Comparison of ENCODE assay signal across 21 cellular contexts in the genomic region with DNA sequence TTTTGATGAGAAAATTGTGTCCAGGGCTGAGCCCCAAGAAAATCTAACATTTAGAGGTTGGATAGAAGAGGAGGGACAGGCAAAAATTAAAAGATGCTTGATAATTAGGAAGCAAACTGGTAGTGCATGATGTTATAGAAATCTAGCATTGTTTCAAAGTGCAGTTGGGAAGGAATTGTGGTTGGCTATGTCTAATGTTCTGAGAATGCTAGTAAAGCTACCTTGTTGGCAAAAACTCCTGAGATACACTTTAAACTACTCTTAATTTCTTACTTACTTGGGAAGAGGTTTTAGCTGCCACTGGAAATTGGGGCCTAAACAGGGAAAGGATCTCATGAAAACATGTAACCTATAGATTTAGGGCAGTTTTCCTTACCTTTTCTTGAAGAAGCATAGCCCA.
"Had no signal": no experiment of that assay in that cellular context is flagged by ENCODE, and none has a peak within 500 bp of the region (broad histone marks: within the 10 kb centered on the region; RNA-seq: fewer than 3 reads in every experiment).

No MANE protein-coding gene starts in this region.

- H3K4me3 ChIP-seq: esophagus muscularis mucosa, mucosa of descending colon, right lobe of liver, upper lobe of right lung had no signal

- H3K9me3 ChIP-seq: esophagus muscularis mucosa, mucosa of descending colon, right lobe of liver, upper lobe of right lung had no signal

- ATAC-seq: activated T-cell treated with anti-CD3 and anti-CD28 coated beads, Interleukin-2, amount 50 U/mL, for 72 hours; effector memory CD8-positive, alpha-beta T cell; left cardiac atrium; mucosa of descending colon; right lobe of liver; stimulated activated memory B cell treated with anti-CD40 and anti-IgM and Interleukin-4, amounts not matched to agents 10 μg/mL and 1 μg/mL and 100 μg/mL, for 72 hours; T-helper 17 cell; upper lobe of right lung had no signal

- H3K27ac ChIP-seq: esophagus muscularis mucosa, right lobe of liver, upper lobe of right lung had no signal

- DNase-seq: activated CD4-positive, alpha-beta memory T cell treated with anti-CD3 and anti-CD28 coated beads for 36 hours; activated CD4-positive, alpha-beta T cell treated with anti-CD3 and anti-CD28 coated beads for 4 hours; activated CD4-positive, CD25-positive, alpha-beta regulatory T cell; activated effector memory CD4-positive, alpha-beta T cell treated with Interleukin-2 at 50 U/mL for 16 hours; activated naive CD4-positive, alpha-beta T cell treated with anti-CD3 and anti-CD28 coated beads for 36 hours; activated naive CD8-positive, alpha-beta T cell treated with anti-CD3 and anti-CD28 coated beads, Interleukin-2, amount 10 ng/mL, durations not matched to agents 7 days and 5 days; activated T-cell treated with anti-CD3 and anti-CD28 coated beads, Interleukin-2, amount 50 U/mL, for 72 hours; amniotic stem cell; effector memory CD8-positive, alpha-beta T cell; glutamatergic neuron; left cardiac atrium; mucosa of descending colon; nephron progenitor cell; right lobe of liver; small intestine; stimulated activated CD4-positive, alpha-beta T cell treated with anti-CD3 and anti-CD28 coated beads, Interleukin-15, amount 100 ng/mL, for 24 hours; SW 1271; T-helper 17 cell; upper lobe of right lung had no signal

- H3K27me3 ChIP-seq: esophagus muscularis mucosa, right lobe of liver, upper lobe of right lung had no signal

- H3K36me3 ChIP-seq: right lobe of liver had no signal

- H3K4me1 ChIP-seq: right lobe of liver, upper lobe of right lung had no signal
